In genomic region chr11:65135633-65136145, GRCh38 we compare ENCODE assay signal across 8 cellular contexts. TPM values are rescaled to one million over a fixed set of nuclear protein-coding genes. Genes with fewer than 3 reads are reported as not detected.
DNase-seq lines count a peak whose midpoint lies in the region; ATAC-seq and TF ChIP-seq lines count a peak whose summit lies in the region.

No MANE protein-coding gene starts in this region.

- peaks cover 11% of the 10 kb centered on the region for H3K79me1 ChIP-seq in trophoblast cell (ENCODE audit: low read length)

- H3K27ac ChIP-seq in RWPE1 (peak overlapping the region; percentile 96), esophagus (ENCODE audit: low read depth in 2 of 2, low read length in 1 of 2) (peak overlapping the region; percentile 98), trophoblast cell (ENCODE audit: low read depth, low read length) (no peak overlapping the region)

- no peak overlapping the region for H4K12ac ChIP-seq in trophoblast cell (ENCODE audit: low read depth, low read length)

- WGBS in esophagus, 2 donors, result 51 to 53% methylated on average over 11 of the region's 11 CpGs
- no CpG with 5 or more reads among the region's 11 CpGs for WGBS in trophoblast cell (ENCODE audit: extremely low coverage, insufficient coverage, insufficient read length)

- peak overlapping the region; percentile 40 for H4K91ac ChIP-seq in trophoblast cell (ENCODE audit: low read depth, low read length)

- H3K14ac ChIP-seq in trophoblast cell (ENCODE audit: low read length), result no peak overlapping the region

- H3K4me3 ChIP-seq in GM06990 (replicated peaks; ENCODE audit: low read depth, low read length) (peak overlapping the region; percentile 97), esophagus (ENCODE audit: low read depth in 1 of 2, low read length in 2 of 2) (peak overlapping the region in 1 of 2 donors; percentile 74), trophoblast cell (ENCODE audit: low read depth, low read length) (no peak overlapping the region)

- H2BK12ac ChIP-seq in trophoblast cell (ENCODE audit: low read length), result no peak overlapping the region

- no peak for TF ChIP-seq CTCF in GM06990 (IDR thresholded peaks at IDR 0.05; ENCODE audit: insufficient read depth, low read length, poor library complexity, severe bottlenecking)
- TF ChIP-seq CTCF in RWPE1 (conservative IDR thresholded peaks at IDR 0.05; ENCODE audit: low read depth), result no peak
- no peak for TF ChIP-seq CTCF in GM13976 (IDR thresholded peaks at IDR 0.05; ENCODE audit: borderline replicate concordance, control extremely low read depth, extremely low read depth, insufficient read depth, missing control alignments)

- peaks cover 9% of the 10 kb centered on the region for H3K79me2 ChIP-seq in trophoblast cell (ENCODE audit: control insufficient read depth, insufficient read depth, low read length, poor library complexity)

- H2BK120ac ChIP-seq in trophoblast cell (ENCODE audit: insufficient read depth, low read length, poor library complexity), result no peak overlapping the region

- no peak for ATAC-seq in GM21360 (IDR thresholded peaks at IDR 0.05; ENCODE audit: unreplicated experiment)

- H3K9ac ChIP-seq in trophoblast cell (ENCODE audit: low read length), result no peak overlapping the region

- H2AFZ ChIP-seq in trophoblast cell (ENCODE audit: insufficient read depth, low read length, poor library complexity), result no peak overlapping the region

- peak overlapping the region; percentile 12 for H4K8ac ChIP-seq in trophoblast cell (ENCODE audit: low read depth, low read length)

- DNase-seq in GM06990 (ENCODE audit: extremely low read depth, insufficient read length), result no peak
- no peak for DNase-seq in RWPE1 (ENCODE audit: low spot score)
- DNase-seq in trophoblast cell, result no peak
- DNase-seq in medulla oblongata (ENCODE audit: extremely low spot score), result no peak
- no peak for DNase-seq in HK-2 (ENCODE audit: unreplicated experiment)
- DNase-seq in GM13976 (ENCODE audit: low spot score), result no peak

- H2BK5ac ChIP-seq in trophoblast cell (ENCODE audit: low read depth, low read length, poor library complexity), result no peak overlapping the region

- in situ Hi-C loops in GM13976 (cut with MboI; ENCODE audit: low sequenced_read_pairs, unreplicated experiment), result no loop called here

- H3K27me3 ChIP-seq in GM06990 (replicated peaks; ENCODE audit: control insufficient read depth, insufficient read depth, low read length), result no peaks in the 10 kb centered on the region
- H3K27me3 ChIP-seq in esophagus (ENCODE audit: control insufficient read depth in 1 of 2, insufficient read depth in 2 of 2, low read length in 2 of 2), result no peaks in the 10 kb centered on the region
- no peaks in the 10 kb centered on the region for H3K27me3 ChIP-seq in trophoblast cell (ENCODE audit: insufficient read depth, low read length)

- H3K9me3 ChIP-seq in esophagus (ENCODE audit: control insufficient read depth in 2 of 2, insufficient read depth in 1 of 2, low read depth in 1 of 2, low read length in 1 of 2), result no peaks in the 10 kb centered on the region
- peaks cover 1% of the 10 kb centered on the region for H3K9me3 ChIP-seq in trophoblast cell (ENCODE audit: insufficient read depth, low read depth, low read length)

- POLR2A ChIA-PET in RWPE1 (lab: Yijun Ruan, JAX; ENCODE audit: low non-redundant PET), result interaction anchor here (0.9 to 2.2 kb wide), 4 partner anchors 14 to 47 kb away, joined by 5 to 11 read pairs (median 8); partner anchors contain the start of genes CAPN1, FAU and MRPL49

- H3K23ac ChIP-seq in trophoblast cell (ENCODE audit: low read length), result no peak overlapping the region

- no peak overlapping the region for H3K4ac ChIP-seq in trophoblast cell (ENCODE audit: low read depth, low read length)

- no peak overlapping the region for H3K18ac ChIP-seq in trophoblast cell (ENCODE audit: low read length)

- H3K4me1 ChIP-seq in esophagus (ENCODE audit: control insufficient read depth in 2 of 2, insufficient read depth in 2 of 2, low read length in 1 of 2) (peaks cover 0 to 17% of the 10 kb centered on the region in 2 donors), trophoblast cell (ENCODE audit: control insufficient read depth in 1 of 2, insufficient read depth in 2 of 2, low read length in 2 of 2) (peaks cover 7 to 12% of the 10 kb centered on the region in 2 experiments)

- H3K36me3 ChIP-seq in GM06990 (ENCODE audit: control insufficient read depth, insufficient read depth, low read length), result peaks cover 16% of the 10 kb centered on the region
- peaks cover 1 to 22% of the 10 kb centered on the region in 2 donors for H3K36me3 ChIP-seq in esophagus (ENCODE audit: control insufficient read depth in 2 of 2, insufficient read depth in 2 of 2, low read length in 1 of 2)
- peaks cover 22 to 24% of the 10 kb centered on the region in 2 experiments for H3K36me3 ChIP-seq in trophoblast cell (ENCODE audit: control insufficient read depth in 1 of 2, insufficient read depth in 2 of 2, low read length in 2 of 2)

- H3K4me2 ChIP-seq in trophoblast cell (ENCODE audit: low read length), result peak overlapping the region; percentile 85

- H2AK5ac ChIP-seq in trophoblast cell (ENCODE audit: low read length), result no peak overlapping the region

- CTCF ChIA-PET in RWPE1 (lab: Yijun Ruan, JAX), result interaction anchor here (0.7 to 0.9 kb wide), 2 partner anchors 45 to 97 kb away, joined by 3 read pairs; no protein-coding TSS in a partner anchor

RNA-seq across cellular contexts. Expression of gene SYVN1, which starts 1.4 kb away (rescaled TPM):
- 10 to 100 TPM; 16.4 to 17.8 TPM for polyA plus RNA-seq in esophagus
- 55.0 and 60.0 TPM in 2 replicates for polyA plus RNA-seq in trophoblast cell (2013)

RNA-seq across cellular contexts. Expression of gene MRPL49, which starts 13.6 kb away (rescaled TPM):
- polyA plus RNA-seq in esophagus, result 10 to 100 TPM; 18.9 to 44.3 TPM
- 40.1 and 43.1 TPM in 2 replicates for polyA plus RNA-seq in trophoblast cell (2013)

RNA-seq across cellular contexts. Expression of gene FAU, which starts 13.8 kb away (rescaled TPM):
- 100 to 1,000 TPM; 789 to 817 TPM for polyA plus RNA-seq in esophagus
- polyA plus RNA-seq in trophoblast cell (2013), result 1,352 and 1,391 TPM in 2 replicates

RNA-seq across cellular contexts. Expression of gene ZNHIT2, which starts 18.2 kb away (rescaled TPM):
- polyA plus RNA-seq in esophagus, result 10 to 100 TPM; 12.4 to 13.3 TPM
- polyA plus RNA-seq in trophoblast cell (2013), result 5.8 and 5.9 TPM in 2 replicates

RNA-seq across cellular contexts. Expression of gene TM7SF2, which starts 24.0 kb away (rescaled TPM):
- 10 to 100 TPM; 48.3 to 68.3 TPM for polyA plus RNA-seq in esophagus
- polyA plus RNA-seq in trophoblast cell (2013), result 65.1 and 67.5 TPM in 2 replicates
